Comparison of ENCODE assay signal across 6 cellular contexts in the genomic region with DNA sequence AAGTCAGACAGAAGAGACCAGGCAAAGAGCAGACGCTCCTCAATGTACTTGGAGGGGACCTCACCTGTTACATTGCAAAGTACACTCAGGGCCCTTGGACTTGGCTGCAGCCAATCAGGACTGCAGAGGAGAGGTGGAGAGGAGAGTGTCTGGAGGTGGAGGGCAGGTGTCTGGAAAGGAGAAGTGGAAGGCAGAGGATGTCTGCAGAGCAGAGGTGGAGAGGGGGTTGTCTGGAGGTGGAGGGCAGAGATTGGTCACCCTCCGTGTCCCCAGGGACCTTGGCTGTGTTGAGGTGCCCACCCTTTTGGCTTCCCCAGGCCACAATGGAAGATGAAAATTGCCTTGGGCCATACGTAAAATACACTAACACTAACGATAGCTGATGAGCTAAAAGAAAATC.
"Had no signal": no experiment of that assay in that cellular context is flagged by ENCODE, and none has a peak within 500 bp of the region (broad histone marks: within the 10 kb centered on the region; RNA-seq: fewer than 3 reads in every experiment).

No MANE protein-coding gene starts in this region.

- DNase-seq: H7, HFFc6 had no signal

- H3K4me1 Mint-ChIP-seq: IgD-negative memory B cell had no signal

- H3K4me3 Mint-ChIP-seq: GM23338, HFFc6, IgD-negative memory B cell had no signal

- H3K27ac Mint-ChIP-seq: GM23338, HFFc6, IgD-negative memory B cell had no signal

- H3K36me3 ChIP-seq: HAP-1 had no signal

- H3K27ac ChIP-seq: HL-60 had no signal

- H3K27me3 Mint-ChIP-seq: IgD-negative memory B cell had no signal

- H3K36me3 Mint-ChIP-seq: IgD-negative memory B cell had no signal

- H3K9me3 Mint-ChIP-seq: GM23338 had no signal

- H3K9me3 ChIP-seq: HAP-1 had no signal

- H3K4me3 ChIP-seq: GM23338, HAP-1 had no signal
